25 cellular contexts compared by ENCODE assay signal in genomic region chr1:152866321-152866720, GRCh38. TPM values are rescaled to one million over a fixed set of nuclear protein-coding genes. Genes with fewer than 3 reads are reported as not detected.
"Had no signal": no experiment of that assay in that cellular context is flagged by ENCODE, and none has a peak within 500 bp of the region (broad histone marks: within the 10 kb centered on the region; RNA-seq: fewer than 3 reads in every experiment).

No MANE protein-coding gene starts in this region.

- H3K9me3 ChIP-seq: MG63, SJCRH30 had no signal

- H3K27ac ChIP-seq: RWPE1, SJCRH30 had no signal

- DNase-seq: IMR-90, Karpas-422, KG1, MG63, NCI-H1092, NCI-H1105 treated with DMSO at 0.1 percent for 48 hours, NCI-H1417 treated with DMSO at 0.1 percent for 48 hours, NCI-H146, NCI-H1694 treated with DMSO at 0.1 percent for 48 hours, NCI-H1930, NCI-H2081, NCI-H2107, NCI-H2227 treated with DMSO at 0.1 percent for 48 hours, NCI-H446, NCI-H510A, NCI-H524 treated with DMSO at 0.1 percent for 48 hours, NCI-H69, NCI-H774, PC-3, SHP77 treated with DMSO at 0.1 percent for 48 hours, SJCRH30 had no signal

- H3K36me3 ChIP-seq: MG63, SJCRH30 had no signal

- H3K4me1 ChIP-seq: SJCRH30 had no signal

- H3K4me3 ChIP-seq: MG63, SJCRH30 had no signal

- FAIRE-seq: HepG2 had no signal

- H3K27me3 ChIP-seq: MG63, SJCRH30 had no signal

RNA-seq across cellular contexts. Expression of gene LCE7A, which starts 6.5 kb away (rescaled TPM):
- total RNA-seq: HepG2, HT-29, IMR-90, PC-3, Right ventricle myocardium inferior, SJCRH30 had no signal
- polyA plus RNA-seq: HepG2, IMR-90 had no signal

RNA-seq across cellular contexts. Expression of gene SMCP, which starts 11.8 kb away (rescaled TPM):
- total RNA-seq: HepG2, HT-29, IMR-90, PC-3, Right ventricle myocardium inferior, SJCRH30 had no signal
- polyA plus RNA-seq: HepG2, IMR-90 had no signal

RNA-seq across cellular contexts. Expression of gene LCE6A, which starts 23.7 kb away (rescaled TPM):
- total RNA-seq: HepG2, HT-29, IMR-90, PC-3, Right ventricle myocardium inferior, SJCRH30 had no signal
- polyA plus RNA-seq: HepG2, IMR-90 had no signal

RNA-seq across cellular contexts. Expression of gene LCE1A, which starts 39.0 kb away (rescaled TPM):
- total RNA-seq: HepG2, HT-29, IMR-90, PC-3, Right ventricle myocardium inferior, SJCRH30 had no signal
- polyA plus RNA-seq: HepG2, IMR-90 had no signal

RNA-seq across cellular contexts. Expression of gene IVL, which starts 42.0 kb away (rescaled TPM):
- total RNA-seq: HepG2, IMR-90, Right ventricle myocardium inferior, SJCRH30 had no signal
- polyA plus RNA-seq: HepG2, IMR-90 had no signal
